1 cellular context compared by ENCODE assay signal in genomic region chr20:50646483-50646996, GRCh38.
TF ChIP-seq lines count a peak whose summit lies in the region.

No MANE protein-coding gene starts in this region.

TF ChIP-seq in WTC11, 78 proteins besides CTCF, POLR2A, EP300 and RAD21 (continued from another document):
- TF ChIP-seq STAT6 (CRISPR knock-in tag; conservative IDR thresholded peaks at IDR 0.05; ENCODE audit: low read depth) (no peak), KAT7 (CRISPR knock-in tag; IDR thresholded peaks at IDR 0.05; ENCODE audit: borderline replicate concordance) (no peak), MAX (CRISPR knock-in tag; IDR thresholded peaks at IDR 0.05) (no peak), ZNF138 (CRISPR knock-in tag; conservative IDR thresholded peaks at IDR 0.05) (no peak), CREB1 (CRISPR knock-in tag; IDR thresholded peaks at IDR 0.05) (no peak), ZNF263 (CRISPR knock-in tag; IDR thresholded peaks at IDR 0.05; ENCODE audit: low read depth) (no peak), NR1H2 (CRISPR knock-in tag; IDR thresholded peaks at IDR 0.05) (no peak), CDX4 (CRISPR knock-in tag; IDR thresholded peaks at IDR 0.05; ENCODE audit: borderline replicate concordance) (no peak), ZNF671 (CRISPR knock-in tag; IDR thresholded peaks at IDR 0.05) (no peak), JUN (CRISPR knock-in tag; IDR thresholded peaks at IDR 0.05) (no peak), EMX1 (CRISPR knock-in tag; IDR thresholded peaks at IDR 0.05) (no peak), GRHL2 (CRISPR knock-in tag; IDR thresholded peaks at IDR 0.05; ENCODE audit: insufficient replicate concordance, severe bottlenecking) (no peak)
